ENCODE assay signal across 1 cellular context in genomic region chr17:68535903-68536302, GRCh38.
TF ChIP-seq lines count a peak whose summit lies in the region.

No MANE protein-coding gene starts in this region.

TF ChIP-seq in GM23338, 12 proteins besides CTCF, POLR2A, EP300 and RAD21 (continued from another document):
- no peak for TF ChIP-seq ZNF462 (CRISPR knock-in tag; IDR thresholded peaks at IDR 0.05)
- TF ChIP-seq STAT1 (IDR thresholded peaks at IDR 0.05; ENCODE audit: unreplicated experiment): no peak
- no peak for TF ChIP-seq ZNF331 (CRISPR knock-in tag; IDR thresholded peaks at IDR 0.05; ENCODE audit: low read depth)
- no peak for TF ChIP-seq POLR2AphosphoS5 (IDR thresholded peaks at IDR 0.05; ENCODE audit: low read depth)
- TF ChIP-seq NANOG (IDR thresholded peaks at IDR 0.05; ENCODE audit: borderline replicate concordance): no peak
- no peak for TF ChIP-seq EZH2 (IDR thresholded peaks at IDR 0.05; ENCODE audit: low read depth, unreplicated experiment)
- TF ChIP-seq REST (IDR thresholded peaks at IDR 0.05; ENCODE audit: unreplicated experiment): no peak
- no peak for TF ChIP-seq EZH2phosphoT487 (IDR thresholded peaks at IDR 0.05; ENCODE audit: unreplicated experiment)
- no peak for TF ChIP-seq ZNF114 (CRISPR knock-in tag; IDR thresholded peaks at IDR 0.05)
- TF ChIP-seq JUNB (IDR thresholded peaks at IDR 0.05; ENCODE audit: unreplicated experiment): no peak
- TF ChIP-seq, protein P1, sequence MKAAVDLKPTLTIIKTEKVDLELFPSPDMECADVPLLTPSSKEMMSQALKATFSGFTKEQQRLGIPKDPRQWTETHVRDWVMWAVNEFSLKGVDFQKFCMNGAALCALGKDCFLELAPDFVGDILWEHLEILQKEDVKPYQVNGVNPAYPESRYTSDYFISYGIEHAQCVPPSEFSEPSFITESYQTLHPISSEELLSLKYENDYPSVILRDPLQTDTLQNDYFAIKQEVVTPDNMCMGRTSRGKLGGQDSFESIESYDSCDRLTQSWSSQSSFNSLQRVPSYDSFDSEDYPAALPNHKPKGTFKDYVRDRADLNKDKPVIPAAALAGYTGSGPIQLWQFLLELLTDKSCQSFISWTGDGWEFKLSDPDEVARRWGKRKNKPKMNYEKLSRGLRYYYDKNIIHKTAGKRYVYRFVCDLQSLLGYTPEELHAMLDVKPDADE (IDR thresholded peaks at IDR 0.05): no peak
